Comparison of ENCODE assay signal across 21 cellular contexts in genomic region chr1:218592688-218593087, GRCh38.
DNase-seq lines count a peak whose midpoint lies in the region; ATAC-seq and TF ChIP-seq lines count a peak whose summit lies in the region.
"Had no signal": no experiment of that assay in that cellular context is flagged by ENCODE, and none has a peak within 500 bp of the region (broad histone marks: within the 10 kb centered on the region; RNA-seq: fewer than 3 reads in every experiment).

No MANE protein-coding gene starts in this region.

- H3K9ac ChIP-seq in mesenchymal stem cell (ENCODE audit: low read length): no peak overlapping the region

- no peaks in the 10 kb centered on the region for H3K4me1 ChIP-seq in mesenchymal stem cell (ENCODE audit: control insufficient read depth, insufficient read depth, low read depth, low read length)
- peaks cover 0 to 13% (median 0%) of the 10 kb centered on the region in 4 donors for H3K4me1 ChIP-seq in tibial artery
- H3K4me1 ChIP-seq: colonic mucosa, stomach had no signal

- no peaks in the 10 kb centered on the region for H3K27me3 Mint-ChIP-seq in natural killer cell (ENCODE audit: low read depth in 2 of 2)

- H3K4me3 ChIP-seq in BJ (ENCODE audit: low read depth, low read length): no peak overlapping the region
- H3K4me3 ChIP-seq in brain microvascular endothelial cell (ENCODE audit: low read depth, low read length): no peak overlapping the region
- no peak overlapping the region for H3K4me3 ChIP-seq in mesenchymal stem cell (ENCODE audit: insufficient read depth in 1 of 2, low read depth in 1 of 2, low read length in 2 of 2)
- no peak overlapping the region for H3K4me3 ChIP-seq in tibial artery
- H3K4me3 ChIP-seq: colonic mucosa, heart left ventricle, stomach had no signal

- no peak overlapping the region for H2BK120ac ChIP-seq in mesenchymal stem cell (ENCODE audit: low read depth, low read length)

- H2BK12ac ChIP-seq in mesenchymal stem cell (ENCODE audit: low read length in 2 of 2): peak overlapping the region in 1 of 2 experiments; percentile 77

- no peak overlapping the region for H3K4me2 ChIP-seq in mesenchymal stem cell (ENCODE audit: low read length, poor library complexity, severe bottlenecking)

- H2AFZ ChIP-seq in mesenchymal stem cell (ENCODE audit: low read depth, low read length): no peak overlapping the region

- no peak overlapping the region for H3K4ac ChIP-seq in mesenchymal stem cell (ENCODE audit: low read depth in 1 of 2, low read length in 2 of 2)

- H3K14ac ChIP-seq in mesenchymal stem cell (ENCODE audit: low read length in 2 of 2): no peak overlapping the region

- H3K27ac ChIP-seq in brain microvascular endothelial cell (peak overlapping the region; percentile 46), mesenchymal stem cell (ENCODE audit: low read length, poor library complexity, severe bottlenecking) (peak overlapping the region; percentile 15), tibial artery (no peak overlapping the region)
- H3K27ac ChIP-seq: colonic mucosa, heart left ventricle, stomach had no signal

- peaks cover 7% of the 10 kb centered on the region for H3K36me3 Mint-ChIP-seq in natural killer cell

- in situ Hi-C loops in brain microvascular endothelial cell (cut with HindIII; ENCODE audit: low pct_ligation_motif_present, low sequenced_read_pairs): no loop called here

- H4K91ac ChIP-seq in mesenchymal stem cell (ENCODE audit: low read length): no peak overlapping the region

- 43% methylated on average over 1 of the region's 2 CpGs for WGBS in mesenchymal stem cell

- peak overlapping the region; percentile 41 for H4K8ac ChIP-seq in mesenchymal stem cell (ENCODE audit: low read length)

- H3K27me3 ChIP-seq in BJ (ENCODE audit: control insufficient read depth, insufficient read depth, low read length) (no peaks in the 10 kb centered on the region), brain microvascular endothelial cell (replicated peaks) (no peaks in the 10 kb centered on the region), mesenchymal stem cell (ENCODE audit: control insufficient read depth in 1 of 2, insufficient read depth in 1 of 2, low read length in 2 of 2) (no peaks in the 10 kb centered on the region), tibial artery (no peaks in the 10 kb centered on the region)
- H3K27me3 ChIP-seq: colonic mucosa, heart left ventricle, stomach had no signal

- H3K4me1 Mint-ChIP-seq in natural killer cell: no peaks in the 10 kb centered on the region

- no peak overlapping the region for H3K27ac Mint-ChIP-seq in natural killer cell
- H3K27ac Mint-ChIP-seq: T-helper 1 cell treated with Interleukin-12 subunit alpha and Interleukin-12 subunit beta and Interleukin-4 antibody, amounts not matched to agents 30 μg/mL and 1 μg/mL, for 36 hours had no signal

- no peak overlapping the region for H2BK5ac ChIP-seq in mesenchymal stem cell (ENCODE audit: low read depth, low read length, poor library complexity, severe bottlenecking)

- peaks cover 14 to 17% of the 10 kb centered on the region in 2 donors for H3K9me3 Mint-ChIP-seq in natural killer cell
- H3K9me3 Mint-ChIP-seq: T-helper 1 cell treated with Interleukin-12 subunit alpha and Interleukin-12 subunit beta and Interleukin-4 antibody, amounts not matched to agents 30 μg/mL and 1 μg/mL, for 36 hours had no signal

- H3K36me3 ChIP-seq in BJ (ENCODE audit: control insufficient read depth, insufficient read depth, low read length) (no peaks in the 10 kb centered on the region), brain microvascular endothelial cell (replicated peaks) (no peaks in the 10 kb centered on the region), mesenchymal stem cell (ENCODE audit: control insufficient read depth in 1 of 2, insufficient read depth in 2 of 2, low read depth in 1 of 2, low read length in 2 of 2) (no peaks in the 10 kb centered on the region), tibial artery (no peaks in the 10 kb centered on the region)
- H3K36me3 ChIP-seq: colonic mucosa, heart left ventricle, stomach had no signal

- intact Hi-C loops in tibial artery (cut with DNase I; ENCODE audit: low total_unique reads) (no loop called here), natural killer cell (cut with micrococcal nuclease) (no loop called here)

- POLR2A ChIA-PET in BJ (lab: Charles Lee): interaction anchor here (0.7 kb wide), 1 partner anchor 9 kb away, joined by 3 read pairs; no protein-coding TSS in a partner anchor

- H3K9me3 ChIP-seq in mesenchymal stem cell (ENCODE audit: control insufficient read depth, low read length) (no peaks in the 10 kb centered on the region), tibial artery (no peaks in the 10 kb centered on the region)
- H3K9me3 ChIP-seq: colonic mucosa, heart left ventricle, stomach had no signal

- H2AK5ac ChIP-seq in mesenchymal stem cell (ENCODE audit: low read length, severe bottlenecking): no peak overlapping the region

- H3K18ac ChIP-seq in mesenchymal stem cell (ENCODE audit: low read depth in 1 of 2, low read length in 2 of 2): peak overlapping the region in 1 of 2 experiments; percentile 33

- no peak overlapping the region for H2BK15ac ChIP-seq in mesenchymal stem cell (ENCODE audit: low read depth, poor library complexity, severe bottlenecking)

- no peak for ATAC-seq in GM18519 (IDR thresholded peaks at IDR 0.05; ENCODE audit: low FRiP score, unreplicated experiment)
- ATAC-seq in natural killer cell: no peak
- ATAC-seq: heart left ventricle had no signal

- no peaks in the 10 kb centered on the region for H3K79me1 ChIP-seq in mesenchymal stem cell (replicated peaks; ENCODE audit: low read length, poor library complexity, severe bottlenecking)

- DNase-seq in BJ (ENCODE audit: low read depth): peak; percentile 7
- peak; percentile 34 for DNase-seq in LHCN-M2 (ENCODE audit: low read depth)
- DNase-seq in brain microvascular endothelial cell: peak; percentile 35
- peak; percentile 46 for DNase-seq in mesenchymal stem cell
- DNase-seq in NCI-H2029 treated with DMSO at 0.1 percent for 48 hours (lab: John Stamatoyannopoulos, UW): no peak
- no peak for DNase-seq in tibial artery
- no peak for DNase-seq in natural killer cell
- DNase-seq: activated CD4-positive, CD25-positive, alpha-beta regulatory T cell; amniotic stem cell; colonic mucosa; erythroblast; heart left ventricle; Karpas-422; kidney glomerular epithelial cell; NCI-H1417 treated with DMSO at 0.1 percent for 48 hours; NCI-H524; posterior cingulate gyrus; stimulated activated CD4-positive, alpha-beta T cell treated with anti-CD3 and anti-CD28 coated beads, Interleukin-15, amount 100 ng/mL, for 24 hours; stomach had no signal

- CTCF ChIA-PET in BJ (lab: Yijun Ruan, JAX): no interaction called here

- H3K4me3 Mint-ChIP-seq in natural killer cell: no peak overlapping the region
- H3K4me3 Mint-ChIP-seq: T-helper 1 cell treated with Interleukin-12 subunit alpha and Interleukin-12 subunit beta and Interleukin-4 antibody, amounts not matched to agents 30 μg/mL and 1 μg/mL, for 36 hours had no signal

- TF ChIP-seq CTCF in BJ (IDR thresholded peaks at IDR 0.05; ENCODE audit: insufficient read depth, low read depth, low read length) (no peak), brain microvascular endothelial cell (IDR thresholded peaks at IDR 0.05; ENCODE audit: low read depth, low read length, missing control alignments) (no peak), tibial artery (IDR thresholded peaks at IDR 0.05) (no peak), natural killer cell (IDR thresholded peaks at IDR 0.05) (no peak)

- H3K23ac ChIP-seq in mesenchymal stem cell (ENCODE audit: low read length in 2 of 2): no peak overlapping the region

Comparison
In these comparisons a context has a peak if more than half of its experiments do, and no peak if none do; other contexts are left out.
1. DNase-seq: peak in BJ (single experiment), LHCN-M2 (single experiment), brain microvascular endothelial cell (single experiment) and mesenchymal stem cell (single experiment); none in NCI-H2029 treated with DMSO at 0.1 percent for 48 hours (single experiment), tibial artery (0 of 2) and natural killer cell (single experiment).
2. H3K27ac ChIP-seq: peak in brain microvascular endothelial cell (single experiment) and mesenchymal stem cell (single experiment); none in tibial artery (0 of 2).